8 cellular contexts compared by ENCODE assay signal in the genomic region with DNA sequence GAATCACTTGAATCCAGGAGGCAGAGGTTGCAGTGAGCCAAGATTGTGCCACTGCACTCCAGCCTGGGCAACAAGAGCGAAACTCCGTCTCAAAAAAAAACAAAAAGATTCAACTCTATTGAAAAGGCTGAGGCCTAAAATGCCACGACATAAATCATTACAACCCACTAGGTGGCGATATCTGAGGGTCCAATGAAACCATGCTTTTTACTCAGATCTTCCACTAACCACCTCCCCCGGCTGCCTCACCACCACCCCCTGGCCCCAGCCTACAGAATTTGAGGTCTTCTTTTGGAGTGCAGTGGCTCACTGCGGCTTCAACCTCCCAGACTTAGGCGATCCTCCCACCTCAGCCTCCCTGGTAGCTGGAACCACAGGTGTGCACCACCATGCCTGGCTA. TPM values are rescaled to one million over a fixed set of nuclear protein-coding genes. Genes with fewer than 3 reads are reported as not detected.
A peak's percentile ranks its signal among the peaks of the same experiment; 100 is the strongest.
DNase-seq lines count a peak whose midpoint lies in the region; TF ChIP-seq lines count a peak whose summit lies in the region.

No MANE protein-coding gene starts in this region.

- H3K27ac ChIP-seq in iPS DF 6.9 (ENCODE audit: low read length), result no peak overlapping the region

- H3K27me3 Mint-ChIP-seq in HFFc6 (ENCODE audit: insufficient read depth) (no peaks in the 10 kb centered on the region), type B pancreatic cell (no peaks in the 10 kb centered on the region)

- no peaks in the 10 kb centered on the region for H3K27me3 ChIP-seq in iPS DF 6.9 (ENCODE audit: control insufficient read depth, insufficient read depth, low read length)

- no peaks in the 10 kb centered on the region for H3K36me3 Mint-ChIP-seq in HFFc6 (ENCODE audit: low read depth)
- peaks cover 12% of the 10 kb centered on the region for H3K36me3 Mint-ChIP-seq in type B pancreatic cell

- TF ChIP-seq CTCF in HFFc6 (IDR thresholded peaks at IDR 0.05) (peak; percentile 76), type B pancreatic cell (conservative IDR thresholded peaks at IDR 0.05) (peak; percentile 60)

- H3K9me3 ChIP-seq in iPS DF 6.9 (ENCODE audit: control insufficient read depth, insufficient read depth, low read length), result no peaks in the 10 kb centered on the region

- H3K4me1 Mint-ChIP-seq in HFFc6 (ENCODE audit: low read depth) (no peaks in the 10 kb centered on the region), type B pancreatic cell (ENCODE audit: unreplicated experiment) (no peaks in the 10 kb centered on the region)

- DNase-seq in NCI-H524 (lab: John Stamatoyannopoulos, UW), result peak; percentile 5 to 29
- no peak for DNase-seq in NCI-H524 treated with DMSO at 0.1 percent for 48 hours (lab: John Stamatoyannopoulos, UW)
- peak; percentile 33 for DNase-seq in HFFc6
- DNase-seq in NCI-H526 (lab: John Stamatoyannopoulos, UW), result peak; percentile 13 to 71
- peak; percentile 10 for DNase-seq in activated T-cell treated with anti-CD3 and anti-CD28 coated beads for 48 hours (ENCODE audit: low read depth)
- peak; percentile 76 for DNase-seq in iPS DF 6.9 (ENCODE audit: low read depth, low spot score)
- DNase-seq in type B pancreatic cell (ENCODE audit: extremely low spot score, unreplicated experiment), result no peak
- DNase-seq in C1 segment of cervical spinal cord (lab: John Stamatoyannopoulos, UW), result no peak

- no peak overlapping the region for H3K4me3 ChIP-seq in iPS DF 6.9 (ENCODE audit: low read length)

- WGBS in iPS DF 6.9 (ENCODE audit: insufficient coverage, insufficient read length), result no CpG with 5 or more reads among the region's 7 CpGs

- H3K4me1 ChIP-seq in iPS DF 6.9 (ENCODE audit: control insufficient read depth, insufficient read depth, low read length), result peaks cover 1% of the 10 kb centered on the region; the same call in 1 of the 2 replicates

- H3K4me3 Mint-ChIP-seq in HFFc6 (no peak overlapping the region), type B pancreatic cell (no peak overlapping the region)

- no peaks in the 10 kb centered on the region for H3K36me3 ChIP-seq in iPS DF 6.9 (ENCODE audit: control insufficient read depth, insufficient read depth, low read length)

- H3K27ac Mint-ChIP-seq in HFFc6, result no peak overlapping the region
- H3K27ac Mint-ChIP-seq in type B pancreatic cell, result no peak overlapping the region

- no peaks in the 10 kb centered on the region for H3K9me3 Mint-ChIP-seq in HFFc6
- peaks cover 5% of the 10 kb centered on the region for H3K9me3 Mint-ChIP-seq in type B pancreatic cell

RNA-seq across cellular contexts. Expression of gene AP1S3, which starts 57.5 kb away (rescaled TPM):
- total RNA-seq in HFFc6 (2021; fragmentation: NEBNext Ultra II Directional; extraction: Animal tissue kit (Norgen Biotek cat#: 25700)), result 10 to 100 TPM in 3 of 6 experiments, 1 to 10 TPM in 3; 7.4 to 12.7 (median 9.9) TPM
- total RNA-seq in type B pancreatic cell (ENCODE audit: low replicate concordance), result 7.8 and 16.1 TPM in 2 replicates

Comparison
In these comparisons a context has a peak if more than half of its experiments do, and no peak if none do; other contexts are left out.
1. DNase-seq: peak in NCI-H524 (2 of 2), HFFc6 (single experiment), NCI-H526 (2 of 2), activated T-cell treated with anti-CD3 and anti-CD28 coated beads for 48 hours (single experiment) and iPS DF 6.9 (single experiment); none in NCI-H524 treated with DMSO at 0.1 percent for 48 hours (single experiment), type B pancreatic cell (single experiment) and C1 segment of cervical spinal cord (0 of 14).